Comparison of ENCODE assay signal across 34 cellular contexts in genomic region chr19:39151209-39151608, GRCh38. TPM values are rescaled to one million over a fixed set of nuclear protein-coding genes. Genes with fewer than 3 reads are reported as not detected.
"Had no signal": no experiment of that assay in that cellular context is flagged by ENCODE, and none has a peak within 500 bp of the region (broad histone marks: within the 10 kb centered on the region; RNA-seq: fewer than 3 reads in every experiment).

No MANE protein-coding gene starts in this region.

- ATAC-seq: activated CD4-positive, CD25-positive, alpha-beta regulatory T cell treated with anti-CD3 and anti-CD28 coated beads, Interleukin-2, amount 50 U/mL, for 24 hours; effector memory CD8-positive, alpha-beta T cell; gastroesophageal sphincter; left colon; naive thymus-derived CD8-positive, alpha-beta T cell; right lobe of liver; stimulated activated naive CD8-positive, alpha-beta T cell treated with anti-CD3 and anti-CD28 coated beads, Interleukin-15, Interleukin-2, amounts not matched to agents 100 U/mL and 50 U/mL, for 24 hours had no signal

- DNase-seq: activated CD4-positive, alpha-beta memory T cell treated with anti-CD3 and anti-CD28 coated beads for 36 hours; activated CD4-positive, alpha-beta T cell treated with anti-CD3 and anti-CD28 coated beads for 48 hours; activated CD8-positive, alpha-beta memory T cell treated with anti-CD3 and anti-CD28 coated beads, Interleukin-2, amount 50 U/mL, for 4 hours; activated gamma-delta T cell; activated naive CD4-positive, alpha-beta T cell treated with anti-CD3 and anti-CD28 coated beads, Interleukin-2, amount 50 U/mL, for 16 hours; activated T-cell treated with anti-CD3 and anti-CD28 coated beads, Interleukin-2, amount 50 U/mL, for 1 hour; amniotic stem cell; brain microvascular endothelial cell; cortex of kidney; effector memory CD8-positive, alpha-beta T cell; kidney; left colon; midbrain; naive thymus-derived CD8-positive, alpha-beta T cell; right lobe of liver; stimulated activated CD4-positive, alpha-beta T cell treated with anti-CD3 and anti-CD28 coated beads, Interleukin-12 subunit alpha, Interleukin-12 subunit beta, amount 100 ng/mL, for 4 hours; stimulated activated CD4-positive, alpha-beta T cell treated with anti-CD3 and anti-CD28 coated beads, Interleukin-4, amount 100 ng/mL, for 1 hour; stimulated activated naive CD8-positive, alpha-beta T cell treated with anti-CD3 and anti-CD28 coated beads, Interleukin-15, Interleukin-2, amounts not matched to agents 100 U/mL and 50 U/mL, for 24 hours; testis; transverse colon; uterus had no signal

- H3K27ac Mint-ChIP-seq: activated CD4-positive, alpha-beta memory T cell treated with anti-CD3 and anti-CD28 coated beads for 36 hours; activated T-helper 1 cell treated with anti-CD3 and anti-CD28 coated beads, Interleukin-12 subunit alpha, Interleukin-12 subunit beta, Interleukin-2, Interleukin-4 antibody, amounts not matched to agents 30 ng/mL and 10 ng/mL and 1 ng/mL, durations not matched to agents 14 hours and 24 hours and 36 hours; effector memory CD8-positive, alpha-beta T cell; naive thymus-derived CD8-positive, alpha-beta T cell; T-helper 2 cell treated with Interferon-gamma antibody and Interleukin-4, amounts not matched to agents 5 μg/mL and 100 μg/mL, for 36 hours had no signal

- H3K27me3 Mint-ChIP-seq: activated CD4-positive, alpha-beta memory T cell treated with anti-CD3 and anti-CD28 coated beads for 36 hours; effector memory CD8-positive, alpha-beta T cell; naive thymus-derived CD8-positive, alpha-beta T cell had no signal

- H3K9me3 Mint-ChIP-seq: activated CD4-positive, alpha-beta memory T cell treated with anti-CD3 and anti-CD28 coated beads for 36 hours; activated T-helper 1 cell treated with anti-CD3 and anti-CD28 coated beads, Interleukin-12 subunit alpha, Interleukin-12 subunit beta, Interleukin-2, Interleukin-4 antibody, amounts not matched to agents 30 ng/mL and 10 ng/mL and 1 ng/mL, durations not matched to agents 14 hours and 24 hours and 36 hours; effector memory CD8-positive, alpha-beta T cell; T-helper 2 cell treated with Interferon-gamma antibody and Interleukin-4, amounts not matched to agents 5 μg/mL and 100 μg/mL, for 36 hours had no signal

- H3K4me3 Mint-ChIP-seq: activated CD4-positive, alpha-beta memory T cell treated with anti-CD3 and anti-CD28 coated beads for 36 hours; activated T-helper 1 cell treated with anti-CD3 and anti-CD28 coated beads, Interleukin-12 subunit alpha, Interleukin-12 subunit beta, Interleukin-2, Interleukin-4 antibody, amounts not matched to agents 30 ng/mL and 10 ng/mL and 1 ng/mL, durations not matched to agents 14 hours and 24 hours and 36 hours; effector memory CD8-positive, alpha-beta T cell; naive thymus-derived CD8-positive, alpha-beta T cell; T-helper 2 cell treated with Interferon-gamma antibody and Interleukin-4, amounts not matched to agents 5 μg/mL and 100 μg/mL, for 36 hours had no signal

RNA-seq across cellular contexts. Expression of gene NCCRP1, which starts 45.6 kb away (rescaled TPM):
- total RNA-seq: activated CD4-positive, alpha-beta memory T cell treated with anti-CD3 and anti-CD28 coated beads for 36 hours; activated CD8-positive, alpha-beta memory T cell treated with anti-CD3 and anti-CD28 coated beads for 36 hours; activated T-helper 1 cell treated with anti-CD3 and anti-CD28 coated beads, Interleukin-12 subunit alpha, Interleukin-12 subunit beta, Interleukin-2, Interleukin-4 antibody, amounts not matched to agents 30 ng/mL and 10 ng/mL and 1 ng/mL, durations not matched to agents 14 hours and 24 hours and 36 hours; astrocyte; cardiac septum; chondrocyte; fibroblast of lung; fibroblast of villous mesenchyme; left colon; naive thymus-derived CD8-positive, alpha-beta T cell; right lobe of liver; skeletal muscle tissue; uterus had no signal
- polyA plus RNA-seq: fibroblast of lung; naive thymus-derived CD8-positive, alpha-beta T cell had no signal

RNA-seq across cellular contexts. Expression of gene SYCN, which starts 52.9 kb away (rescaled TPM):
- total RNA-seq: activated CD4-positive, alpha-beta memory T cell treated with anti-CD3 and anti-CD28 coated beads for 36 hours; activated CD8-positive, alpha-beta memory T cell treated with anti-CD3 and anti-CD28 coated beads for 36 hours; activated T-helper 1 cell treated with anti-CD3 and anti-CD28 coated beads, Interleukin-12 subunit alpha, Interleukin-12 subunit beta, Interleukin-2, Interleukin-4 antibody, amounts not matched to agents 30 ng/mL and 10 ng/mL and 1 ng/mL, durations not matched to agents 14 hours and 24 hours and 36 hours; astrocyte; cardiac septum; chondrocyte; fibroblast of lung; fibroblast of villous mesenchyme; gastroesophageal sphincter; kidney; left colon; lower leg skin; naive thymus-derived CD8-positive, alpha-beta T cell; omental fat pad; right lobe of liver; skeletal muscle tissue; transverse colon; uterus had no signal
- polyA plus RNA-seq: fibroblast of lung; naive thymus-derived CD8-positive, alpha-beta T cell had no signal
